ENCODE assay signal across 9 cellular contexts in the genomic region with DNA sequence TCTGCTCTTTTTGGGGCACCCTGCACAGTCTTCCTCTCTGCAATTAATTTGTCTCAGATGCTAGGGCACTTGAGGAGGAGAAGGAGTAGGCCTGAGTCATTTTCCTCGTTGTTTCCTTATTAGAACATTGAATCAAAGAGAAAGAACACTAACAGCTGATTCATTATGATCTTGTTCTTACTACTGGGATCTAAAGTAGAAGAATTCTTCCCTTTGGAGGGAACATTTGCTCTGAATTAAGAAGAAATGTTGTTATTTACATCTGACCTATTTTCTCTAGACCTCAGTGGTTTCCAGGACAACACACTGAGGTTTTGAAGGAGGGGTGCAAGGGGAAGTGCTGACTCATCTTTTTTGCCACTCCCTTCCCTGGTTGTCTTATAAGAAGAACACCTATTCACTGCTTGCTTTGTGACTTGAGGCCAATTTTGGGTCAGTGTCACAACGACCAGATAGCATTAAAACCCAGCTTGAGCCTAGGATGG. TPM values are rescaled to one million over a fixed set of nuclear protein-coding genes. Genes with fewer than 3 reads are reported as not detected.
DNase-seq lines count a peak whose midpoint lies in the region; ATAC-seq, FAIRE-seq and TF ChIP-seq lines count a peak whose summit lies in the region.
"Had no signal": no experiment of that assay in that cellular context is flagged by ENCODE, and none has a peak within 500 bp of the region (broad histone marks: within the 10 kb centered on the region; RNA-seq: fewer than 3 reads in every experiment).

No MANE protein-coding gene starts in this region.

- no peaks in the 10 kb centered on the region for H3K9me3 ChIP-seq in RWPE2 (ENCODE audit: severe bottlenecking)

- intact Hi-C loops in sciatic nerve (cut with DNase I), result no loop called here
- intact Hi-C loops in cardiac septum (cut with DNase I), result no loop called here

- peak; percentile 24 for DNase-seq in stimulated activated naive CD4-positive, alpha-beta T cell treated with Interleukin-2 at 50 U/mL for 16 hours (lab: John Stamatoyannopoulos, UW)
- no peak for DNase-seq in stimulated activated naive CD4-positive, alpha-beta T cell (lab: John Stamatoyannopoulos, UW)
- DNase-seq in RWPE2 (ENCODE audit: low spot score), result no peak
- peak; percentile 30 for DNase-seq in urothelium cell line (ENCODE audit: low spot score)
- DNase-seq in sciatic nerve (ENCODE audit: low spot score), result no peak
- DNase-seq in cardiac septum (ENCODE audit: low spot score), result no peak
- DNase-seq: hippocampal formation had no signal

- H3K36me3 ChIP-seq in RWPE2 (ENCODE audit: low read depth), result no peaks in the 10 kb centered on the region

- ATAC-seq in RWPE2 (ENCODE audit: low read depth), result peak; percentile 22; the same call in 1 of the 3 replicates
- ATAC-seq in GM18907 (IDR thresholded peaks at IDR 0.05; ENCODE audit: unreplicated experiment), result no peak
- ATAC-seq in sciatic nerve, result no peak

- H3K4me1 ChIP-seq in RWPE2 (ENCODE audit: insufficient read depth, poor library complexity, severe bottlenecking), result peaks cover 25% of the 10 kb centered on the region

- no peaks in the 10 kb centered on the region for H3K27me3 ChIP-seq in RWPE2 (ENCODE audit: insufficient read depth, poor library complexity, severe bottlenecking)

- FAIRE-seq in endometrium (lab: Jason Lieb, UNC) (peak; percentile 93), urothelium cell line (lab: Jason Lieb, UNC) (no peak)

- no peak for TF ChIP-seq CTCF in RWPE2 (IDR thresholded peaks at IDR 0.05; ENCODE audit: poor library complexity, severe bottlenecking)

- H3K4me3 ChIP-seq in RWPE2 (ENCODE audit: severe bottlenecking), result no peak overlapping the region

- no peak overlapping the region for H3K27ac ChIP-seq in RWPE2 (ENCODE audit: poor library complexity, severe bottlenecking)

RNA-seq across cellular contexts. Expression of a gene that starts 24.3 kb away (rescaled TPM):
- total RNA-seq in sciatic nerve, result 54.5 TPM
- 53.2 TPM for total RNA-seq in cardiac septum

Comparison
In these comparisons a context has a peak if more than half of its experiments do, and no peak if none do; other contexts are left out.
1. DNase-seq: peak in stimulated activated naive CD4-positive, alpha-beta T cell treated with Interleukin-2 at 50 U/mL for 16 hours (single experiment) and urothelium cell line (single experiment); none in stimulated activated naive CD4-positive, alpha-beta T cell (0 of 6), RWPE2 (single experiment), sciatic nerve (single experiment) and cardiac septum (single experiment).